Comparison of ENCODE assay signal across 15 cellular contexts in the genomic region with DNA sequence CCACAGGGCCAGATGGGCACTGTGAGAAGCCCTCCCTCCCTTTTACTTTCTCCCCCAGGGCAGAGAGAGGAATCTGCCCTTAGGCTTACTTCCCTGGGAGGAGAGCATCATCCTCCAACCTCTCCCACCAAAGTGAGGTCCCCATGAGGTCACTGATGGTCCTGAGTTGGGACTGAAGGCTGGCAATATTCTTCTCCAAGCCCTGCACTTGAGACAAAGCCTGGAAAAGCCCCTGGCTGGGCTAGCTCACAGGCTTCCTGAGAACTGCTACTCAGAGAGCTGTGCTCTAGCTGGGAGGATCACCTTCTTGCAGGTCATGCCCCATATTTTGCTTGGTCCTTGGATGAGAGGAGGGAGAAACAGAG.
DNase-seq lines count a peak whose midpoint lies in the region; FAIRE-seq and TF ChIP-seq lines count a peak whose summit lies in the region.
"Had no signal": no experiment of that assay in that cellular context is flagged by ENCODE, and none has a peak within 500 bp of the region (broad histone marks: within the 10 kb centered on the region; RNA-seq: fewer than 3 reads in every experiment).

No MANE protein-coding gene starts in this region.

- H3K4me1 Mint-ChIP-seq in CD8-positive, alpha-beta memory T cell = peaks cover 11 to 13% (median 13%) of the 10 kb centered on the region in 3 donors

- FAIRE-seq in HTR-8/SVneo (lab: Jason Lieb, UNC) = no peak
- FAIRE-seq: small intestine had no signal

- no peak overlapping the region for H3K4me3 Mint-ChIP-seq in CD8-positive, alpha-beta memory T cell
- H3K4me3 Mint-ChIP-seq: activated naive CD8-positive, alpha-beta T cell treated with anti-CD3 and anti-CD28 coated beads, Interleukin-2, amount 10 ng/mL, durations not matched to agents 7 days and 5 days; stimulated activated naive CD8-positive, alpha-beta T cell treated with anti-CD3 and anti-CD28 coated beads, Interleukin-15, Interleukin-2, amounts not matched to agents 100 ng/mL and 50 ng/mL, for 24 hours had no signal

- no peaks in the 10 kb centered on the region for H3K9me3 ChIP-seq in WERI-Rb-1 (ENCODE audit: severe bottlenecking)
- H3K9me3 ChIP-seq in CD8-positive, alpha-beta memory T cell (ENCODE audit: low read length) = no peaks in the 10 kb centered on the region
- H3K9me3 ChIP-seq: Peyer's patch had no signal

- peaks cover 7% of the 10 kb centered on the region for H3K4me1 ChIP-seq in CD8-positive, alpha-beta memory T cell (ENCODE audit: insufficient read depth, low read length)

- no peak overlapping the region for H3K27ac ChIP-seq in WERI-Rb-1
- H3K27ac ChIP-seq in CD8-positive, alpha-beta memory T cell (ENCODE audit: low read depth, low read length) = no peak overlapping the region

- H3K27me3 ChIP-seq in WERI-Rb-1 (ENCODE audit: insufficient read depth, low read depth, severe bottlenecking) = no peaks in the 10 kb centered on the region
- no peaks in the 10 kb centered on the region for H3K27me3 ChIP-seq in CD8-positive, alpha-beta memory T cell (ENCODE audit: insufficient read depth, low read length, poor library complexity, severe bottlenecking)
- H3K27me3 ChIP-seq: Peyer's patch had no signal

- H3K27me3 Mint-ChIP-seq in CD8-positive, alpha-beta memory T cell = peaks cover 8 to 31% of the 10 kb centered on the region in 2 donors
- H3K27me3 Mint-ChIP-seq: stimulated activated naive CD8-positive, alpha-beta T cell treated with anti-CD3 and anti-CD28 coated beads, Interleukin-15, Interleukin-2, amounts not matched to agents 100 ng/mL and 50 ng/mL, for 24 hours had no signal

- no peak overlapping the region for H3K27ac Mint-ChIP-seq in CD8-positive, alpha-beta memory T cell
- H3K27ac Mint-ChIP-seq: activated naive CD8-positive, alpha-beta T cell treated with anti-CD3 and anti-CD28 coated beads, Interleukin-2, amount 10 ng/mL, durations not matched to agents 7 days and 5 days; stimulated activated naive CD8-positive, alpha-beta T cell treated with anti-CD3 and anti-CD28 coated beads, Interleukin-15, Interleukin-2, amounts not matched to agents 100 ng/mL and 50 ng/mL, for 24 hours had no signal

- TF ChIP-seq CTCF in WERI-Rb-1 (IDR thresholded peaks at IDR 0.05; ENCODE audit: low read depth, low read length) = no peak

- POLR2A ChIA-PET in CD8-positive, alpha-beta memory T cell (lab: Charles Lee) = no interaction called here

- peaks cover 0 to 6% (median 0%) of the 10 kb centered on the region in 3 donors for H3K36me3 Mint-ChIP-seq in CD8-positive, alpha-beta memory T cell
- H3K36me3 Mint-ChIP-seq: activated naive CD8-positive, alpha-beta T cell treated with anti-CD3 and anti-CD28 coated beads, Interleukin-2, amount 10 ng/mL, durations not matched to agents 7 days and 5 days had no signal

- H3K4me3 ChIP-seq in WERI-Rb-1 (ENCODE audit: low read depth, low read length) = no peak overlapping the region
- no peak overlapping the region for H3K4me3 ChIP-seq in CD8-positive, alpha-beta memory T cell (ENCODE audit: low read length)
- H3K4me3 ChIP-seq: Peyer's patch had no signal

- no peaks in the 10 kb centered on the region for H3K36me3 ChIP-seq in WERI-Rb-1
- no peaks in the 10 kb centered on the region for H3K36me3 ChIP-seq in CD8-positive, alpha-beta memory T cell (ENCODE audit: insufficient read depth, low read length)
- H3K36me3 ChIP-seq: Peyer's patch had no signal

- peak; percentile 11 for DNase-seq in D341Med (ENCODE audit: low spot score)
- peak; percentile 6 for DNase-seq in WERI-Rb-1
- DNase-seq in islet precursor cell = peak; percentile 36
- peak; percentile 11 for DNase-seq in stimulated activated CD8-positive, alpha-beta memory T cell treated with anti-CD3 and anti-CD28 coated beads, Interleukin-4, amount 100 ng/mL, for 48 hours
- no peak for DNase-seq in NCI-H1092 (lab: John Stamatoyannopoulos, UW)
- DNase-seq in 8988T = no peak
- DNase-seq in HTR-8/SVneo (ENCODE audit: insufficient read length, low spot score) = no peak
- no peak for DNase-seq in CD8-positive, alpha-beta memory T cell
- DNase-seq: activated naive CD8-positive, alpha-beta T cell treated with anti-CD3 and anti-CD28 coated beads, Interleukin-2, amount 10 ng/mL, durations not matched to agents 7 days and 5 days; DND-41; NCI-H2029 treated with DMSO at 0.1 percent for 48 hours; NCI-H526 treated with DMSO at 0.1 percent for 48 hours; small intestine had no signal

- H3K9me3 Mint-ChIP-seq in CD8-positive, alpha-beta memory T cell = peaks cover 0 to 7% (median 3%) of the 10 kb centered on the region in 5 donors

- CTCF ChIA-PET in CD8-positive, alpha-beta memory T cell (lab: Charles Lee) = interaction anchor here (1.1 kb wide), 1 partner anchor 9 kb away, joined by 3 read pairs; no protein-coding TSS in a partner anchor

Comparison
In these comparisons a context has a peak if more than half of its experiments do, and no peak if none do; other contexts are left out.
1. DNase-seq: peak in D341Med (single experiment), WERI-Rb-1 (single experiment), islet precursor cell (single experiment) and stimulated activated CD8-positive, alpha-beta memory T cell treated with anti-CD3 and anti-CD28 coated beads, Interleukin-4, amount 100 ng/mL, for 48 hours (single experiment); none in NCI-H1092 (single experiment), 8988T (single experiment), HTR-8/SVneo (single experiment) and CD8-positive, alpha-beta memory T cell (0 of 5).